Comparison of ENCODE assay signal across 3 cellular contexts in genomic region chrX:81974413-81974812, GRCh38.
DNase-seq lines count a peak whose midpoint lies in the region; ATAC-seq, FAIRE-seq and TF ChIP-seq lines count a peak whose summit lies in the region.
"Not testable (repeated sequence)": the region's sequence is repeated elsewhere in the genome, so short reads cannot be mapped to it uniquely, and the experiment has no call there.

No MANE protein-coding gene starts in this region.

- H3K27ac ChIP-seq in A549; HEK293 (ENCODE audit: extremely low read depth, low read depth, low read length); K562 (ENCODE audit: extremely low read depth, low read depth, low read length): not testable (repeated sequence)

- ATAC-seq in A549, K562: not testable (repeated sequence)

- not testable (repeated sequence) for H3K9me1 ChIP-seq in K562 (ENCODE audit: control insufficient read depth, insufficient read depth, low read length)

- TF ChIP-seq EP300 in A549 (IDR thresholded peaks at IDR 0.05); K562 (IDR thresholded peaks at IDR 0.05; ENCODE audit: low read length): not testable (repeated sequence)

- in situ Hi-C loops in K562 (cut with MboI) = not testable (repeated sequence)

- TF ChIP-seq CTCF in A549 (IDR thresholded peaks at IDR 0.05); HEK293 (tag by site-specific recombination; IDR thresholded peaks at IDR 0.05); K562 (IDR thresholded peaks at IDR 0.05 in 2 of 3, conservative IDR thresholded peaks at IDR 0.05 in 1 of 3; ENCODE audit: insufficient read depth in 2 of 3, low read depth in 1 of 3, low read length in 3 of 3): not testable (repeated sequence)

- not testable (repeated sequence) for H3K9me3 ChIP-seq in A549; HEK293 (ENCODE audit: control insufficient read depth, insufficient read depth, low read depth, low read length); K562 (replicated peaks; ENCODE audit: control insufficient read depth, insufficient read depth, low read depth, low read length)

- not testable (repeated sequence) for H3K79me2 ChIP-seq in K562 (ENCODE audit: control insufficient read depth, insufficient read depth, low read length)

- not testable (repeated sequence) for H3K27me3 ChIP-seq in K562 (ENCODE audit: control insufficient read depth in 2 of 2, insufficient read depth in 2 of 2, low read length in 2 of 2)

- H3K9ac ChIP-seq in K562 (ENCODE audit: insufficient read depth in 1 of 2, low read depth in 2 of 2, low read length in 2 of 2) = not testable (repeated sequence)

- FAIRE-seq in A549 (lab: Jason Lieb, UNC) = peak; percentile 49
- FAIRE-seq in K562 (lab: Jason Lieb, UNC) = not testable (repeated sequence)

- H3K4me1 ChIP-seq in A549; HEK293 (ENCODE audit: control insufficient read depth, insufficient read depth, low read length); K562 (replicated peaks in 1 of 2; ENCODE audit: control insufficient read depth in 2 of 2, insufficient read depth in 2 of 2, low read length in 2 of 2): not testable (repeated sequence)

- H4K20me1 ChIP-seq in K562 (replicated peaks; ENCODE audit: control insufficient read depth, insufficient read depth, low read length) = not testable (repeated sequence)

- not testable (repeated sequence) for TF ChIP-seq RAD21 in A549 (conservative IDR thresholded peaks at IDR 0.05 in 1 of 2, IDR thresholded peaks at IDR 0.05 in 1 of 2); K562 (CRISPR knock-in tag; conservative IDR thresholded peaks at IDR 0.05 in 1 of 2, IDR thresholded peaks at IDR 0.05 in 1 of 2)

- not testable (repeated sequence) for BruUV-seq in K562 (replicated peaks; lab: Mats Ljungman, UMichigan)

- not testable (repeated sequence) for H3K36me3 ChIP-seq in HEK293 (ENCODE audit: control insufficient read depth in 2 of 2, insufficient read depth in 1 of 2, low read length in 2 of 2); K562 (ENCODE audit: control insufficient read depth, insufficient read depth, low read length)

- DNase-seq in A549 (ENCODE audit: low read depth in 1 of 2, low spot score in 1 of 2); K562 (ENCODE audit: extremely low read depth in 1 of 4, low spot score in 3 of 4): not testable (repeated sequence)

- H2AFZ ChIP-seq in K562 (ENCODE audit: low read depth, low read length) = not testable (repeated sequence)

- 0% methylated on average over 1 of the region's 1 CpG for WGBS in A549 (ENCODE audit: missing lambda C conversion rate)
- 14% methylated on average over 1 of the region's 1 CpG for WGBS in K562 (ENCODE audit: insufficient coverage, low coverage, missing lambda C conversion rate)

- intact Hi-C loops in K562 (cut with micrococcal nuclease) = not testable (repeated sequence)

- not testable (repeated sequence) for H3K4me3 ChIP-seq in A549; HEK293 (ENCODE audit: low read depth, low read length); K562

- CTCF ChIA-PET in A549 (lab: Yijun Ruan, JAX); K562 (lab: Yijun Ruan, JAX; ENCODE audit: low intra/inter-chr PET ratio): not testable (repeated sequence)
- CTCF ChIA-PET in HEK293 (lab: Yijun Ruan, JAX) = interaction anchor here (0.7 kb wide), 1 partner anchor 16 kb away, joined by 3 read pairs; no protein-coding TSS in a partner anchor

- not testable (repeated sequence) for TF ChIP-seq POLR2A in A549 (IDR thresholded peaks at IDR 0.05; ENCODE audit: low read length); K562 (conservative IDR thresholded peaks at IDR 0.05)

- H3K4me2 ChIP-seq in A549; K562 (ENCODE audit: insufficient read depth, low read length): not testable (repeated sequence)

- POLR2A ChIA-PET in A549 (lab: Yijun Ruan, JAX); HEK293 (lab: Yijun Ruan, JAX); K562 (lab: Yijun Ruan, JAX): not testable (repeated sequence)

TF ChIP-seq in HEK293, 187 proteins besides CTCF, POLR2A, EP300 and RAD21:
- 0 out of 2 replicates have a peak, but pooled peaks have one; percentile 64 for TF ChIP-seq ZNF280D (tag by site-specific recombination; IDR thresholded peaks at IDR 0.05)
- peak; percentile 90 for TF ChIP-seq ZNF146 (tag by site-specific recombination; IDR thresholded peaks at IDR 0.05)

TF ChIP-seq in K562, 482 proteins besides CTCF, POLR2A, EP300 and RAD21:
- peak; percentile 64 for TF ChIP-seq ZNF146 (CRISPR knock-in tag; IDR thresholded peaks at IDR 0.05; ENCODE audit: unreplicated experiment)
TF ChIP-seq in K562: peak in this region for 1; not testable (repeated sequence) for 481.
